ENCODE assay signal across 27 cellular contexts in the genomic region with DNA sequence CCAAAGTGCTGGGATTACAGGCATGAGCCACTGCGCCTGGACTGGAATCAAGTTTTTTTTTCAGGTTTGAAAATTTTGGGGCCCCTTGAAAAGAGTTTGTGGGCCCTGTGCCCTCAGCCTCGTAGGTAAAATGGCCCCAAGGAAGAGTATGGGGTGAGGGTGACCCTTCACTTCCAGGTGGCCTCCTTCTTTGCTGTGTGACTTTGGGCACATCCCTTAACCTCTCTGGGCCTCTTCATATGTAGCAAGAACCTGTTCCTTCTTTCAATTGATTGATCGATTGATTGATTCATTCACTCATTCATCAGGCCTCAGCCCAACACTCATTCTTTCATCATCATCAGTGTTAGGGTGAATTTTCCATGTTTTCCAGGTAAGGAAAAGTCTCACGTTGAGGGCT. TPM values are rescaled to one million over a fixed set of nuclear protein-coding genes. Genes with fewer than 3 reads are reported as not detected.
A peak's percentile ranks its signal among the peaks of the same experiment; 100 is the strongest.
DNase-seq lines count a peak whose midpoint lies in the region; FAIRE-seq and TF ChIP-seq lines count a peak whose summit lies in the region.
"Had no signal": no experiment of that assay in that cellular context is flagged by ENCODE, and none has a peak within 500 bp of the region (broad histone marks: within the 10 kb centered on the region; RNA-seq: fewer than 3 reads in every experiment).

No MANE protein-coding gene starts in this region.

- no peak overlapping the region for H4K91ac ChIP-seq in H1 (replicated peaks; ENCODE audit: insufficient read length, low read length)

- no peak overlapping the region for H2BK120ac ChIP-seq in H1 (replicated peaks; ENCODE audit: low read depth, low read length)

- H2AFZ ChIP-seq in H1 (ENCODE audit: low read length): no peak overlapping the region

- H2BK5ac ChIP-seq in H1 (ENCODE audit: low read depth, low read length): no peak overlapping the region

- TF ChIP-seq RAD21 in H1 (IDR thresholded peaks at IDR 0.05 in 1 of 2, conservative IDR thresholded peaks at IDR 0.05 in 1 of 2; ENCODE audit: low read depth in 2 of 2, low read length in 2 of 2): no peak

- no peaks in the 10 kb centered on the region for H3K9me3 ChIP-seq in HEK293 (ENCODE audit: control insufficient read depth, insufficient read depth, low read depth, low read length)
- no peaks in the 10 kb centered on the region for H3K9me3 ChIP-seq in H1 (ENCODE audit: insufficient read depth in 2 of 2, low read depth in 1 of 2, low read length in 1 of 2)
- no peaks in the 10 kb centered on the region for H3K9me3 ChIP-seq in effector memory CD4-positive, alpha-beta T cell (ENCODE audit: control insufficient read depth, low read length)
- H3K9me3 ChIP-seq: SJSA1 had no signal

- no peak overlapping the region for H2BK12ac ChIP-seq in H1 (ENCODE audit: low read depth, low read length)

- H4K20me1 ChIP-seq in H1 (replicated peaks in 1 of 2; ENCODE audit: control insufficient read depth in 1 of 2, insufficient read depth in 2 of 2, low read length in 2 of 2): peaks cover 0 to 1% of the 10 kb centered on the region in 2 experiments

- H3K23me2 ChIP-seq in H1 (ENCODE audit: low read depth, low read length): peaks cover 3% of the 10 kb centered on the region; the same call in 1 of the 2 replicates

- H2AK5ac ChIP-seq in H1 (ENCODE audit: low read depth, low read length): 0 out of 2 replicates have a peak overlapping the region, but pooled peaks have one; percentile 55

- no peaks in the 10 kb centered on the region for H3K4me1 ChIP-seq in HEK293 (ENCODE audit: control insufficient read depth, insufficient read depth, low read length)
- peaks cover 0 to 11% (median 5%) of the 10 kb centered on the region in 4 experiments; a peak in 6 of 7 replicates for H3K4me1 ChIP-seq in H1 (replicated peaks in 1 of 4; ENCODE audit: control insufficient read depth in 3 of 4, insufficient read depth in 4 of 4, low read length in 3 of 4)
- peaks cover 4% of the 10 kb centered on the region for H3K4me1 ChIP-seq in effector memory CD4-positive, alpha-beta T cell (ENCODE audit: control insufficient read depth, insufficient read depth, low read length, poor library complexity, severe bottlenecking)

- no peak overlapping the region for H4K5ac ChIP-seq in H1 (ENCODE audit: insufficient read length, low read depth, low read length)

- H3K36me3 ChIP-seq in HEK293 (ENCODE audit: control insufficient read depth in 2 of 2, insufficient read depth in 1 of 2, low read length in 2 of 2): no peaks in the 10 kb centered on the region
- no peaks in the 10 kb centered on the region for H3K36me3 ChIP-seq in H1 (ENCODE audit: control insufficient read depth in 2 of 4, insufficient read depth in 4 of 4, low read length in 3 of 4)
- H3K36me3 ChIP-seq in effector memory CD4-positive, alpha-beta T cell (ENCODE audit: control insufficient read depth, insufficient read depth, low read length): no peaks in the 10 kb centered on the region
- H3K36me3 ChIP-seq: SJSA1 had no signal

- peaks cover 6 to 40% (median 29%) of the 10 kb centered on the region in 4 experiments for H3K27me3 ChIP-seq in H1 (replicated peaks in 1 of 4; ENCODE audit: control insufficient read depth in 3 of 4, extremely low read depth in 1 of 4, insufficient read depth in 3 of 4, low read length in 3 of 4)
- peaks cover 19% of the 10 kb centered on the region for H3K27me3 ChIP-seq in effector memory CD4-positive, alpha-beta T cell (replicated peaks; ENCODE audit: control insufficient read depth, insufficient read depth, low read length, poor library complexity, severe bottlenecking)

- H3K4me3 ChIP-seq in HEK293 (ENCODE audit: low read depth, low read length): no peak overlapping the region
- H3K4me3 ChIP-seq in H1 (ENCODE audit: extremely low read depth in 1 of 4, insufficient read depth in 2 of 4, low read depth in 3 of 4, low read length in 4 of 4): no peak overlapping the region
- H3K4me3 ChIP-seq in effector memory CD4-positive, alpha-beta T cell (ENCODE audit: insufficient read depth, low read depth, low read length, poor library complexity, severe bottlenecking): no peak overlapping the region
- H3K4me3 ChIP-seq: SJSA1 had no signal

- TF ChIP-seq EP300 in H1 (IDR thresholded peaks at IDR 0.05; ENCODE audit: borderline replicate concordance in 1 of 2, low read depth in 2 of 2, low read length in 2 of 2): no peak

- no peak for FAIRE-seq in H1 (lab: Jason Lieb, UNC)
- FAIRE-seq: A204.1, GM18507, H54 had no signal

- no peak overlapping the region for H3K4me2 ChIP-seq in H1 (ENCODE audit: insufficient read depth in 1 of 2, low read depth in 2 of 2, low read length in 2 of 2)

- POLR2A ChIA-PET in HEK293 (lab: Yijun Ruan, JAX): interaction anchor here (0.6 kb wide), 1 partner anchor 865 kb away, joined by 4 read pairs; no protein-coding TSS in a partner anchor
- POLR2A ChIA-PET in H1 (lab: Charles Lee; ENCODE audit: partially characterized antibody): no interaction called here

- no peaks in the 10 kb centered on the region for H3K79me1 ChIP-seq in H1 (ENCODE audit: low read depth, low read length)

- no peak overlapping the region for H2BK20ac ChIP-seq in H1 (ENCODE audit: low read length)

- no peak overlapping the region for H2BK15ac ChIP-seq in H1 (ENCODE audit: low read length)

- H3K4ac ChIP-seq in H1 (replicated peaks; ENCODE audit: insufficient read length, low read depth, low read length): no peak overlapping the region

- H3K9ac ChIP-seq in H1 (replicated peaks in 1 of 4; ENCODE audit: extremely low read depth in 1 of 4, low read depth in 3 of 4, low read length in 3 of 4): no peak overlapping the region

- H3K56ac ChIP-seq in H1 (replicated peaks; ENCODE audit: insufficient read length, low read depth, low read length): no peak overlapping the region

- WGBS in H1 (ENCODE audit: extremely low coverage in 1 of 2, insufficient coverage in 1 of 2, insufficient read length in 1 of 2, insufficient replicate concordance in 2 of 2, low coverage in 1 of 2, low lambda C conversion rate in 2 of 2, missing lambda C conversion rate in 1 of 2), 2 experiments: 90% methylated on average over 4 of the region's 4 CpGs; no CpG with 5 or more reads in 1 of the 2 experiments

- no peak overlapping the region for H3K14ac ChIP-seq in H1 (ENCODE audit: insufficient read length)

- TF ChIP-seq POLR2A in H1 (IDR thresholded peaks at IDR 0.05; ENCODE audit: control extremely low read depth in 1 of 2, low read depth in 2 of 2, low read length in 2 of 2): no peak

- H3K27ac ChIP-seq in HEK293 (ENCODE audit: extremely low read depth, low read depth, low read length) (no peak overlapping the region), H1 (ENCODE audit: low read depth, low read length) (no peak overlapping the region)
- H3K27ac ChIP-seq in effector memory CD4-positive, alpha-beta T cell (ENCODE audit: insufficient read depth, low read length, poor library complexity, severe bottlenecking): no peak overlapping the region
- H3K27ac ChIP-seq: SJSA1 had no signal

- TF ChIP-seq CTCF in HEK293 (tag by site-specific recombination; IDR thresholded peaks at IDR 0.05): no peak
- TF ChIP-seq CTCF in H1 (IDR thresholded peaks at IDR 0.05; ENCODE audit: control extremely low read depth in 1 of 3, insufficient read depth in 1 of 3, low read depth in 1 of 3, low read length in 3 of 3): no peak

- no peaks in the 10 kb centered on the region for H3K79me2 ChIP-seq in H1 (ENCODE audit: control insufficient read depth in 1 of 2, insufficient read depth in 2 of 2, low read length in 2 of 2)

- CTCF ChIA-PET in HEK293 (lab: Yijun Ruan, JAX) (interaction anchor here (1.4 to 2.0 kb wide), 4 partner anchors 10 to 315 kb away, joined by 4 to 9 read pairs (median 6); no protein-coding TSS in a partner anchor), H1 (lab: Charles Lee; ENCODE audit: partially characterized antibody) (interaction anchor here (0.6 to 2.7 kb wide), 5 partner anchors 9 to 44 kb away, joined by 3 to 11 read pairs (median 8); no protein-coding TSS in a partner anchor)

- no peak for DNase-seq in H1 (ENCODE audit: low read depth in 1 of 2, low spot score in 2 of 2)
- no peak for DNase-seq in effector memory CD4-positive, alpha-beta T cell
- DNase-seq in SW480 (ENCODE audit: low spot score): no peak
- DNase-seq: C1 segment of cervical spinal cord; CD4-positive, alpha-beta memory T cell; COR-L47; DMS53; KBM-7; NCI-H2029; NCI-H446 treated with DMSO at 0.1 percent for 48 hours; NCI-H526; NCI-H82; NK-92 treated with Interleukin-12 subunit alpha and Interleukin-12 subunit beta, amount 100 ng/mL, for 24 hours; PC-3; Right ventricle myocardium superior; T-cell had no signal

- no peak overlapping the region for H3K23ac ChIP-seq in H1 (ENCODE audit: insufficient read length)

- no peak overlapping the region for H3K18ac ChIP-seq in H1 (ENCODE audit: extremely low read depth, low read length)

- H4K8ac ChIP-seq in H1 (ENCODE audit: extremely low read depth, insufficient read depth, low read length): no peak overlapping the region

RNA-seq across cellular contexts. Expression of gene TMEM221, which starts 3.4 kb away (rescaled TPM):
- total RNA-seq in H1 (2021; fragmentation: NEBNext Ultra II Directional; extraction: Animal tissue kit (Norgen Biotek cat#: 25700)): 1.4 and 1.6 TPM in 2 replicates
- polyA plus RNA-seq in H1 (2011; rRNA removed): 2.0 and 2.9 TPM in 2 replicates
- polyA plus RNA-seq in H1 (2011; cell fraction: cytosol; rRNA removed): 1.7 TPM
- polyA plus RNA-seq in H1 (2011; cell fraction: nucleus; rRNA removed): 1.9 TPM
- polyA plus RNA-seq in H1 (2012, experiment 1 of 2): 2.0 to 3.1 TPM (median 2.4 TPM) in 4 replicates
- polyA plus RNA-seq in H1 (2012, experiment 2 of 2): 3.4 TPM
- 2.8 TPM for polyA plus RNA-seq in H1 (2013, experiment 1 of 2)
- 2.6 TPM for polyA plus RNA-seq in H1 (2013, experiment 2 of 2)
- 0.50 and 0.63 TPM in 2 replicates for polyA minus RNA-seq in H1 (2011; rRNA and poly(A)+ RNA removed)
- polyA minus RNA-seq in H1 (2011; cell fraction: cytosol; rRNA and poly(A)+ RNA removed): 0.88 TPM
- not detected for polyA minus RNA-seq in H1 (2011; cell fraction: nucleus; rRNA and poly(A)+ RNA removed)
- total RNA-seq: CD4-positive, alpha-beta memory T cell; Daoy; HT1080; LHCN-M2; MCF 10A; SJSA1; T-cell had no signal

RNA-seq across cellular contexts. Expression of gene NXNL1, which starts 8.9 kb away (rescaled TPM):
- not detected in 2 replicates for total RNA-seq in H1 (2021; fragmentation: NEBNext Ultra II Directional; extraction: Animal tissue kit (Norgen Biotek cat#: 25700))
- not detected in 2 replicates for polyA plus RNA-seq in H1 (2011; rRNA removed)
- not detected for polyA plus RNA-seq in H1 (2011; cell fraction: cytosol; rRNA removed)
- polyA plus RNA-seq in H1 (2011; cell fraction: nucleus; rRNA removed): not detected
- polyA plus RNA-seq in H1 (2012, experiment 1 of 2): not detected in 4 replicates
- polyA plus RNA-seq in H1 (2012, experiment 2 of 2): not detected
- not detected for polyA plus RNA-seq in H1 (2013, experiment 1 of 2)
- not detected for polyA plus RNA-seq in H1 (2013, experiment 2 of 2)
- polyA minus RNA-seq in H1 (2011; rRNA and poly(A)+ RNA removed): not detected in 2 replicates
- polyA minus RNA-seq in H1 (2011; cell fraction: cytosol; rRNA and poly(A)+ RNA removed): not detected
- polyA minus RNA-seq in H1 (2011; cell fraction: nucleus; rRNA and poly(A)+ RNA removed): not detected
- total RNA-seq: CD4-positive, alpha-beta memory T cell; Daoy; G401; HT1080; LHCN-M2; MCF 10A; PC-3; SJSA1; T-cell had no signal
- polyA plus RNA-seq: AG04450; CD4-positive, alpha-beta memory T cell had no signal

RNA-seq across cellular contexts. Expression of gene SLC27A1, which starts 18.5 kb away (rescaled TPM):
- 7.3 and 7.5 TPM in 2 replicates for total RNA-seq in H1 (2021; fragmentation: NEBNext Ultra II Directional; extraction: Animal tissue kit (Norgen Biotek cat#: 25700))
- 9.1 and 12.2 TPM in 2 replicates for polyA plus RNA-seq in H1 (2011; rRNA removed)
- polyA plus RNA-seq in H1 (2011; cell fraction: cytosol; rRNA removed): 8.1 TPM
- 15.3 TPM for polyA plus RNA-seq in H1 (2011; cell fraction: nucleus; rRNA removed)
- 4.2 to 9.8 TPM (median 8.2 TPM) in 4 replicates for polyA plus RNA-seq in H1 (2012, experiment 1 of 2)
- polyA plus RNA-seq in H1 (2012, experiment 2 of 2): 5.6 TPM
- polyA plus RNA-seq in H1 (2013, experiment 1 of 2): 6.3 TPM
- polyA plus RNA-seq in H1 (2013, experiment 2 of 2): 6.9 TPM
- polyA minus RNA-seq in H1 (2011; rRNA and poly(A)+ RNA removed): 4.7 and 5.0 TPM in 2 replicates
- 11.1 TPM for polyA minus RNA-seq in H1 (2011; cell fraction: cytosol; rRNA and poly(A)+ RNA removed)
- polyA minus RNA-seq in H1 (2011; cell fraction: nucleus; rRNA and poly(A)+ RNA removed): 9.1 TPM

RNA-seq across cellular contexts. Expression of gene MVB12A, which starts 32.0 kb away (rescaled TPM):
- total RNA-seq in H1 (2021; fragmentation: NEBNext Ultra II Directional; extraction: Animal tissue kit (Norgen Biotek cat#: 25700)): 36.8 and 37.9 TPM in 2 replicates
- polyA plus RNA-seq in H1 (2011; rRNA removed): 76.6 and 97.7 TPM in 2 replicates
- polyA plus RNA-seq in H1 (2011; cell fraction: cytosol; rRNA removed): 57.3 TPM
- 68.4 TPM for polyA plus RNA-seq in H1 (2011; cell fraction: nucleus; rRNA removed)
- 22.6 to 49.8 TPM (median 44.7 TPM) in 4 replicates for polyA plus RNA-seq in H1 (2012, experiment 1 of 2)
- polyA plus RNA-seq in H1 (2012, experiment 2 of 2): 58.2 TPM
- 32.8 TPM for polyA plus RNA-seq in H1 (2013, experiment 1 of 2)
- polyA plus RNA-seq in H1 (2013, experiment 2 of 2): 35.2 TPM
- 13.8 and 15.3 TPM in 2 replicates for polyA minus RNA-seq in H1 (2011; rRNA and poly(A)+ RNA removed)
- polyA minus RNA-seq in H1 (2011; cell fraction: cytosol; rRNA and poly(A)+ RNA removed): 16.6 TPM
- 21.0 TPM for polyA minus RNA-seq in H1 (2011; cell fraction: nucleus; rRNA and poly(A)+ RNA removed)

RNA-seq across cellular contexts. Expression of gene BST2, which starts 46.4 kb away (rescaled TPM):
- total RNA-seq in H1 (2021; fragmentation: NEBNext Ultra II Directional; extraction: Animal tissue kit (Norgen Biotek cat#: 25700)): 16.8 and 18.1 TPM in 2 replicates
- 72.8 and 117 TPM in 2 replicates for polyA plus RNA-seq in H1 (2011; rRNA removed)
- 114 TPM for polyA plus RNA-seq in H1 (2011; cell fraction: cytosol; rRNA removed)
- 72.3 TPM for polyA plus RNA-seq in H1 (2011; cell fraction: nucleus; rRNA removed)
- polyA plus RNA-seq in H1 (2012, experiment 1 of 2): 50.2 to 77.7 TPM (median 65.9 TPM) in 4 replicates
- polyA plus RNA-seq in H1 (2012, experiment 2 of 2): 123 TPM
- polyA plus RNA-seq in H1 (2013, experiment 1 of 2): 23.1 TPM
- polyA plus RNA-seq in H1 (2013, experiment 2 of 2): 28.3 TPM
- 29.3 and 39.6 TPM in 2 replicates for polyA minus RNA-seq in H1 (2011; rRNA and poly(A)+ RNA removed)
- polyA minus RNA-seq in H1 (2011; cell fraction: cytosol; rRNA and poly(A)+ RNA removed): 22.9 TPM
- polyA minus RNA-seq in H1 (2011; cell fraction: nucleus; rRNA and poly(A)+ RNA removed): 25.5 TPM
- total RNA-seq: HT1080 had no signal
